18 cellular contexts compared by ENCODE assay signal in the genomic region with DNA sequence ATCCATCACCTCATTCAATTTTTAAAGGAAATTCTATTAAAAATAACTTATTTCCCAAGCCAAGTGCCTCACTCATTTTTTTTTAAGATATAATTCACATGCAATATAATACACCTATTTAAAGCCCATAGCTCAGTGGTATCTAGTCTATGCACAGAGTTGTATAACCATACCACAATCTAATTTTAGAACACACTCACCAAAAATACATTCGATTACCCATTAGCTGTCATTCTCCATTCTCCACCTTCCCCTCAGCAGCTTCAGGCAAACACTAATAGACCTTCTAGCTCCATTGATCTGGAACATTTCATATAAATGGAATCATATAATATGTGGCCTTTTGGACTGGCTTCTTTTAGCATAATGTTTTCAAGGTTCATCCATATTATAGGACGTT.
"Had no signal": no experiment of that assay in that cellular context is flagged by ENCODE, and none has a peak within 500 bp of the region (broad histone marks: within the 10 kb centered on the region; RNA-seq: fewer than 3 reads in every experiment).

No MANE protein-coding gene starts in this region.

- H3K4me3 ChIP-seq: heart right ventricle, mucosa of descending colon, tibial artery, uterus had no signal

- H3K9me3 ChIP-seq: mucosa of descending colon, neutrophil, tibial artery, uterus had no signal

- FAIRE-seq: astrocyte, islet of Langerhans had no signal

- H3K27ac ChIP-seq: epithelial cell of prostate, heart right ventricle, neutrophil, tibial artery, uterus had no signal

- H3K27me3 ChIP-seq: heart right ventricle, neutrophil, tibial artery, uterus had no signal

- H3K4me1 ChIP-seq: uterus had no signal

- ATAC-seq: activated CD4-positive, alpha-beta T cell treated with anti-CD3 and anti-CD28 coated beads for 36 hours; activated CD8-positive, alpha-beta memory T cell treated with anti-CD3 and anti-CD28 coated beads, Interleukin-2, amount 10 ng/mL, durations not matched to agents 7 days and 5 days; effector memory CD8-positive, alpha-beta T cell; heart right ventricle; mucosa of descending colon; naive thymus-derived CD8-positive, alpha-beta T cell; stimulated activated naive B cell treated with anti-CD40 and anti-IgM and Interleukin-4, amounts not matched to agents 10 μg/mL and 1 μg/mL and 100 μg/mL, for 72 hours had no signal

- H3K36me3 ChIP-seq: heart right ventricle, neutrophil, tibial artery, uterus had no signal

- DNase-seq: activated CD4-positive, alpha-beta memory T cell treated with anti-CD3 and anti-CD28 coated beads for 36 hours; activated CD4-positive, alpha-beta T cell treated with anti-CD3 and anti-CD28 coated beads for 36 hours; activated naive CD4-positive, alpha-beta T cell treated with anti-CD3 and anti-CD28 coated beads, Interleukin-2, amount 10 ng/mL, durations not matched to agents 7 days and 5 days; activated T-cell treated with anti-CD3 and anti-CD28 coated beads, Interleukin-2, amount 50 U/mL, for 1 hour; dermis blood vessel endothelial cell; effector memory CD8-positive, alpha-beta T cell; foreskin melanocyte; heart right ventricle; mucosa of descending colon; naive thymus-derived CD8-positive, alpha-beta T cell; stimulated activated naive B cell treated with anti-CD40 and anti-IgM and Interleukin-4, amounts not matched to agents 10 μg/mL and 1 μg/mL and 100 μg/mL, for 72 hours; tibial artery; uterus had no signal
